15 cellular contexts compared by ENCODE assay signal in genomic region chr11:72700026-72700610, GRCh38. TPM values are rescaled to one million over a fixed set of nuclear protein-coding genes. Genes with fewer than 3 reads are reported as not detected.
DNase-seq lines count a peak whose midpoint lies in the region; ATAC-seq and TF ChIP-seq lines count a peak whose summit lies in the region.
"Had no signal": no experiment of that assay in that cellular context is flagged by ENCODE, and none has a peak within 500 bp of the region (broad histone marks: within the 10 kb centered on the region; RNA-seq: fewer than 3 reads in every experiment).

No MANE protein-coding gene starts in this region.

- intact Hi-C loops in tibial artery (cut with DNase I; ENCODE audit: low total_unique reads) = no loop called here

- ATAC-seq in activated naive CD8-positive, alpha-beta T cell treated with anti-CD3 and anti-CD28 coated beads, Interleukin-2, amount 50 U/mL, for 24 hours = no peak
- peak; percentile 51 for ATAC-seq in SK-N-SH treated with all-trans-retinoic acid at 6 μM for 48 hours

- peak overlapping the region; percentile 38 for H3K27ac Mint-ChIP-seq in activated naive CD8-positive, alpha-beta T cell treated with anti-CD3 and anti-CD28 coated beads for 36 hours
- H3K27ac Mint-ChIP-seq in activated naive CD8-positive, alpha-beta T cell treated with anti-CD3 and anti-CD28 coated beads, Interleukin-2, amount 50 U/mL, for 24 hours = no peak overlapping the region
- H3K27ac Mint-ChIP-seq: mesothelial cell of epicardium had no signal

- peaks cover 7% of the 10 kb centered on the region for H3K36me3 Mint-ChIP-seq in activated naive CD8-positive, alpha-beta T cell treated with anti-CD3 and anti-CD28 coated beads for 36 hours
- H3K36me3 Mint-ChIP-seq in activated naive CD8-positive, alpha-beta T cell treated with anti-CD3 and anti-CD28 coated beads, Interleukin-2, amount 50 U/mL, for 24 hours (ENCODE audit: low read depth) = peaks cover 11% of the 10 kb centered on the region

- peaks cover 0 to 20% (median 13%) of the 10 kb centered on the region in 4 donors for H3K4me1 ChIP-seq in tibial artery
- H3K4me1 ChIP-seq: right lobe of liver had no signal

- no peaks in the 10 kb centered on the region for H3K9me3 Mint-ChIP-seq in activated naive CD8-positive, alpha-beta T cell treated with anti-CD3 and anti-CD28 coated beads for 36 hours
- no peaks in the 10 kb centered on the region for H3K9me3 Mint-ChIP-seq in activated naive CD8-positive, alpha-beta T cell treated with anti-CD3 and anti-CD28 coated beads, Interleukin-2, amount 50 U/mL, for 24 hours
- H3K9me3 Mint-ChIP-seq: mesothelial cell of epicardium had no signal

- H3K27ac ChIP-seq in tibial artery = no peak overlapping the region
- H3K27ac ChIP-seq: right lobe of liver, thyroid gland had no signal

- H3K36me3 ChIP-seq in tibial artery = peaks cover 47 to 99% (median 64%) of the 10 kb centered on the region in 3 donors

- H3K9me3 ChIP-seq in tibial artery = no peaks in the 10 kb centered on the region
- H3K9me3 ChIP-seq: right lobe of liver, thyroid gland had no signal

- no peaks in the 10 kb centered on the region for H3K4me1 Mint-ChIP-seq in activated naive CD8-positive, alpha-beta T cell treated with anti-CD3 and anti-CD28 coated beads for 36 hours
- H3K4me1 Mint-ChIP-seq in activated naive CD8-positive, alpha-beta T cell treated with anti-CD3 and anti-CD28 coated beads, Interleukin-2, amount 50 U/mL, for 24 hours = no peaks in the 10 kb centered on the region

- no peaks in the 10 kb centered on the region for H3K27me3 Mint-ChIP-seq in activated naive CD8-positive, alpha-beta T cell treated with anti-CD3 and anti-CD28 coated beads for 36 hours
- H3K27me3 Mint-ChIP-seq in activated naive CD8-positive, alpha-beta T cell treated with anti-CD3 and anti-CD28 coated beads, Interleukin-2, amount 50 U/mL, for 24 hours = no peaks in the 10 kb centered on the region

- no peak overlapping the region for H3K4me3 Mint-ChIP-seq in activated naive CD8-positive, alpha-beta T cell treated with anti-CD3 and anti-CD28 coated beads for 36 hours
- no peak overlapping the region for H3K4me3 Mint-ChIP-seq in activated naive CD8-positive, alpha-beta T cell treated with anti-CD3 and anti-CD28 coated beads, Interleukin-2, amount 50 U/mL, for 24 hours
- H3K4me3 Mint-ChIP-seq: mesothelial cell of epicardium had no signal

- H3K4me3 ChIP-seq in fibroblast of mammary gland (ENCODE audit: control insufficient read depth, low read depth, low read length) (no peak overlapping the region), tibial artery (no peak overlapping the region)
- H3K4me3 ChIP-seq: right lobe of liver, thyroid gland had no signal

- TF ChIP-seq CTCF in fibroblast of mammary gland (conservative IDR thresholded peaks at IDR 0.05; ENCODE audit: control insufficient read depth, insufficient read depth, low read depth, low read length) = no peak
- TF ChIP-seq CTCF in tibial artery (IDR thresholded peaks at IDR 0.05) = no peak

- DNase-seq in activated naive CD8-positive, alpha-beta T cell treated with anti-CD3 and anti-CD28 coated beads for 36 hours = no peak
- no peak for DNase-seq in activated naive CD8-positive, alpha-beta T cell treated with anti-CD3 and anti-CD28 coated beads, Interleukin-2, amount 50 U/mL, for 24 hours
- DNase-seq in fibroblast of mammary gland (ENCODE audit: low read depth) (peak; percentile 62), stromal cell of bone marrow (ENCODE audit: low read depth) (peak; percentile 60), NK-92 (lab: John Stamatoyannopoulos, UW; ENCODE audit: unreplicated experiment) (no peak), tibial artery (no peak), D341Med (ENCODE audit: low spot score) (no peak)
- DNase-seq: effector CD8-positive, alpha-beta T cell; NCI-H1092; NCI-H82; right lobe of liver; thyroid gland had no signal

- no peaks in the 10 kb centered on the region for H3K27me3 ChIP-seq in tibial artery
- H3K27me3 ChIP-seq: right lobe of liver, thyroid gland had no signal

TF ChIP-seq in SK-N-SH treated with all-trans-retinoic acid at 6 μM for 48 hours, 23 proteins besides CTCF, POLR2A, EP300 and RAD21 (continues in another document):
- TF ChIP-seq OSR1 (CRISPR knock-in tag; IDR thresholded peaks at IDR 0.05) (no peak), ZC3H10 (CRISPR knock-in tag; IDR thresholded peaks at IDR 0.05) (no peak), ZFP3 (CRISPR knock-in tag; IDR thresholded peaks at IDR 0.05) (no peak), BACH2 (CRISPR knock-in tag; IDR thresholded peaks at IDR 0.05; ENCODE audit: borderline replicate concordance) (no peak), ISL1 (CRISPR knock-in tag; IDR thresholded peaks at IDR 0.05) (no peak), CSRNP3 (CRISPR knock-in tag; IDR thresholded peaks at IDR 0.05) (no peak), ESRRG (CRISPR knock-in tag; IDR thresholded peaks at IDR 0.05) (no peak), GLIS3 (CRISPR knock-in tag; IDR thresholded peaks at IDR 0.05) (no peak), ZNF565 (CRISPR knock-in tag; conservative IDR thresholded peaks at IDR 0.05; ENCODE audit: low read depth) (no peak), ARNTL (CRISPR knock-in tag; IDR thresholded peaks at IDR 0.05; ENCODE audit: borderline replicate concordance, low read depth) (no peak), PATZ1 (CRISPR knock-in tag; IDR thresholded peaks at IDR 0.05; ENCODE audit: borderline replicate concordance) (no peak), TCF4 (CRISPR knock-in tag; IDR thresholded peaks at IDR 0.05; ENCODE audit: borderline replicate concordance) (no peak), POU6F1 (CRISPR knock-in tag; IDR thresholded peaks at IDR 0.05; ENCODE audit: borderline replicate concordance, low read depth) (no peak), CREB5 (CRISPR knock-in tag; IDR thresholded peaks at IDR 0.05; ENCODE audit: low read depth) (no peak)

RNA-seq across cellular contexts. Expression of gene PDE2A, which starts 25.9 kb away (rescaled TPM):
- total RNA-seq in activated naive CD8-positive, alpha-beta T cell treated with anti-CD3 and anti-CD28 coated beads for 36 hours = under 1 TPM; 0.37 to 0.42 TPM
- total RNA-seq: G401 had no signal

RNA-seq across cellular contexts. Expression of gene ARAP1, which starts 52.1 kb away (rescaled TPM):
- total RNA-seq in activated naive CD8-positive, alpha-beta T cell treated with anti-CD3 and anti-CD28 coated beads for 36 hours = 10 to 100 TPM; 49.3 to 52.3 TPM

Comparison
In these comparisons a context has a peak if more than half of its experiments do, and no peak if none do; other contexts are left out.
1. DNase-seq: peak in fibroblast of mammary gland (single experiment) and stromal cell of bone marrow (single experiment); none in activated naive CD8-positive, alpha-beta T cell treated with anti-CD3 and anti-CD28 coated beads for 36 hours (single experiment), activated naive CD8-positive, alpha-beta T cell treated with anti-CD3 and anti-CD28 coated beads, Interleukin-2, amount 50 U/mL, for 24 hours (single experiment), NK-92 (single experiment), tibial artery (0 of 2) and D341Med (single experiment).